8 cellular contexts compared by ENCODE assay signal in the genomic region with DNA sequence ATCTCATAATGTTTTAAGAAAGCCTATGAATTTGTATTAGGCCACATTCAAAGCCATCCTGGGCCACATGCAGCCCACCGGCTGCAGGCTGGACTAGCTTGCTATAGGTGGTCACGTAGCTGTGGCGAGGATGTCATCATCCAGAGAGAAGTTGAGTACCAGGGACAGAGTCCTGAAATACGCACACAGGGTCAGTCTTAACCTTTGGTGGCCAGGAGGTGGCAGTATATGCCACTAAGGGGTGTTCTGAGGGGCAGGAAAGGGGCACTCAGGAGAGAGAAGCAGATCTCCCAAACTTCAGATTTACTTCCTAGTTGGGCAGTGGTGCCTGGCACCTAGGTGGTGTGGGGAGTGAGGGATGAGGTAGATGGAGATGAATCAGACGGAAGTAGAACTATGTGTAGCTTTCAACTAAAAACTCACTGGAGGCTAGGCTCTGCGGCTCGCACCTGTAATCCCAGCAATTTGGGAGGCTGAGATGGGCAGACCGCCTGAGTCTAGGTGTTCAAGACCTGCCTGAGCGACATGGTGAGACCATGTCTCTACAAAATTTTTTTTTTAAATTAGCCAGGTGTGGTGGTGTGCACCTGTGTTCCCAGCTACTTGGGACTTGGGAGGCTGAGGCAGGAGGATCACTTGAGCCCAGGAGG. TPM values are rescaled to one million over a fixed set of nuclear protein-coding genes. Genes with fewer than 3 reads are reported as not detected.
DNase-seq lines count a peak whose midpoint lies in the region; ATAC-seq, FAIRE-seq and TF ChIP-seq lines count a peak whose summit lies in the region.

No MANE protein-coding gene starts in this region.

- H3K27ac ChIP-seq in SU-DHL-6 (ENCODE audit: low read depth, low read length) = no peak overlapping the region
- no peak overlapping the region for H3K27ac ChIP-seq in breast epithelium

- H3K4me1 Mint-ChIP-seq in immature natural killer cell = peaks cover 25 to 27% of the 10 kb centered on the region in 2 donors

- H3K4me1 ChIP-seq in breast epithelium = peaks cover 5 to 13% of the 10 kb centered on the region in 2 donors

- no peak overlapping the region for H3K9ac ChIP-seq in SU-DHL-6 (ENCODE audit: low read length)

- intact Hi-C loops in breast epithelium (cut with DNase I; ENCODE audit: low total_unique reads) = no loop called here

- FAIRE-seq in GM12892 (lab: Jason Lieb, UNC) = peak; percentile 89

- CTCF ChIA-PET in AG04449 (lab: Yijun Ruan, JAX) = interaction anchor here (0.7 to 21.8 kb wide), 31 partner anchors 9 to 216 kb away, joined by 3 to 709 read pairs (median 5); partner anchors contain the start of genes CDK18, KLHDC8A and LEMD1

- no peaks in the 10 kb centered on the region for H3F3A ChIP-seq in SU-DHL-6 (ENCODE audit: insufficient read depth)

- H3K4me3 Mint-ChIP-seq in immature natural killer cell = no peak overlapping the region

- no peak for ATAC-seq in GM21423 (IDR thresholded peaks at IDR 0.05; ENCODE audit: unreplicated experiment)

- H3K36me3 ChIP-seq in SU-DHL-6 (ENCODE audit: low read length) = no peaks in the 10 kb centered on the region
- no peaks in the 10 kb centered on the region for H3K36me3 ChIP-seq in breast epithelium

- POLR2A ChIA-PET in AG04449 (lab: Yijun Ruan, JAX) = no interaction called here

- no peak overlapping the region for H2AFZ ChIP-seq in SU-DHL-6 (ENCODE audit: low read depth, low read length, severe bottlenecking)

- no peaks in the 10 kb centered on the region for H3K79me2 ChIP-seq in SU-DHL-6 (ENCODE audit: insufficient read depth, low read length)

- H3K4me2 ChIP-seq in SU-DHL-6 (ENCODE audit: low read depth, low read length, poor library complexity, severe bottlenecking) = no peak overlapping the region

- H4K20me1 ChIP-seq in SU-DHL-6 (ENCODE audit: low read depth, low read length) = no peaks in the 10 kb centered on the region

- TF ChIP-seq CTCF in AG04449 (IDR thresholded peaks at IDR 0.05; ENCODE audit: insufficient read depth, low read length, missing control alignments) (peak; percentile 75), SU-DHL-6 (IDR thresholded peaks at IDR 0.05; ENCODE audit: insufficient read depth, low read length, poor library complexity, severe bottlenecking) (peak; percentile 67), breast epithelium (IDR thresholded peaks at IDR 0.05) (peak; percentile 44 to 84 (median 56))

- H3K36me3 Mint-ChIP-seq in immature natural killer cell = no peaks in the 10 kb centered on the region

- H3K27me3 ChIP-seq in SU-DHL-6 (ENCODE audit: low read length) (no peaks in the 10 kb centered on the region), breast epithelium (no peaks in the 10 kb centered on the region)

- H3K4me3 ChIP-seq in AG04449 (ENCODE audit: low read depth, low read length) = no peak overlapping the region
- no peak overlapping the region for H3K4me3 ChIP-seq in SU-DHL-6 (ENCODE audit: insufficient read depth, low read length, poor library complexity, severe bottlenecking)
- no peak overlapping the region for H3K4me3 ChIP-seq in breast epithelium

- peaks cover 7 to 12% (median 9%) of the 10 kb centered on the region in 3 donors for H3K27me3 Mint-ChIP-seq in immature natural killer cell (ENCODE audit: low read depth in 3 of 3)

- H3K9me3 ChIP-seq in SU-DHL-6 (ENCODE audit: insufficient read depth, low read length) (no peaks in the 10 kb centered on the region), breast epithelium (no peaks in the 10 kb centered on the region)

- H3K9me2 ChIP-seq in SU-DHL-6 (replicated peaks; ENCODE audit: insufficient read depth, low read length) = no peaks in the 10 kb centered on the region

- no peaks in the 10 kb centered on the region for H3K9me3 Mint-ChIP-seq in immature natural killer cell

- TF ChIP-seq POLR2A in GM12892 (IDR thresholded peaks at IDR 0.05; ENCODE audit: low read depth, low read length) (no peak), breast epithelium (IDR thresholded peaks at IDR 0.05) (no peak)

- no peak for DNase-seq in AG04449 (ENCODE audit: low read depth, low spot score)
- DNase-seq in GM12892 (ENCODE audit: insufficient read length) = no peak
- DNase-seq in NCI-H1436 treated with DMSO at 0.1 percent for 48 hours (lab: John Stamatoyannopoulos, UW) = peak; percentile 22
- no peak for DNase-seq in breast epithelium (ENCODE audit: low spot score in 2 of 2)
- peak; percentile 43 to 50 (median 43) for DNase-seq in immature natural killer cell
- DNase-seq in stimulated activated CD4-positive, alpha-beta T cell treated with anti-CD3 and anti-CD28 coated beads, Interleukin-2, amount 100 ng/mL, for 48 hours = peak; percentile 29 to 37

- H3K27ac Mint-ChIP-seq in immature natural killer cell = peak overlapping the region in 1 of 6 donors; percentile 0

RNA-seq across cellular contexts. Expression of gene CDK18, which starts 16.3 kb away (rescaled TPM):
- polyA plus RNA-seq in GM12892 (2012; ENCODE audit: missing spikeins) = 0.30 TPM
- 10 to 100 TPM in 1 of 3 donors, 1 to 10 TPM in 2; 1.4 to 12.3 (median 9.2) TPM for total RNA-seq in breast epithelium
- under 1 TPM in 2 of 3 donors, not detected in 1; 0.61 to 0.74 TPM for polyA plus RNA-seq in immature natural killer cell

RNA-seq across cellular contexts. Expression of gene BLACAT1, which starts 32.4 kb away (rescaled TPM):
- polyA plus RNA-seq in GM12892 (2012; ENCODE audit: missing spikeins) = not detected
- 1 to 10 TPM in 1 of 3 donors, under 1 TPM in 1, not detected in 1; 0.66 to 1.5 TPM for total RNA-seq in breast epithelium
- polyA plus RNA-seq in immature natural killer cell = not detected

Comparison
In these comparisons a context has a peak if more than half of its experiments do, and no peak if none do; other contexts are left out.
1. DNase-seq: peak in NCI-H1436 treated with DMSO at 0.1 percent for 48 hours (single experiment), immature natural killer cell (3 of 3) and stimulated activated CD4-positive, alpha-beta T cell treated with anti-CD3 and anti-CD28 coated beads, Interleukin-2, amount 100 ng/mL, for 48 hours (2 of 2); none in AG04449 (single experiment), GM12892 (single experiment) and breast epithelium (0 of 2).
2. Peak in every context shown above with its lines, with median percentiles within 50 percentile points of each other: CTCF ChIP-seq.